In the genomic region with DNA sequence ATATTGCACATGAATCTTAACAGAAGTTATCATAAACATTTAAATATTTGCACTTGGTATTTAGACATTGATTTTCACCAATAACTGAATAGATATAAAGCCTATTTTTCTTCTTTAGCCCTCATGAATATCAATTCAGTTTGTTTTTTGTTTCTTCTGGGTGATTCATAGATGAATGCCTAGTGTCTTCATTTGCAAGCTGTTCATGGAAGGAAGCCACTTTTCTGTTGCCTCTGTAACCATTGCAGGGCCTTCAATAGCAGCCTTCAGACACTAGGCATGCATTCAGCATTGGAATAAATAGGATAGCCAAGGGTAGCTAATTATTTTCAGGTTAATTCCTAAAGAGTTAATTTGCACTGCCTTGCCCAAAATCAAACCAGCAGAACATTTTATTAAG, we compare ENCODE assay signal across 27 cellular contexts.
DNase-seq lines count a peak whose midpoint lies in the region; ATAC-seq and TF ChIP-seq lines count a peak whose summit lies in the region.
"Had no signal": no experiment of that assay in that cellular context is flagged by ENCODE, and none has a peak within 500 bp of the region (broad histone marks: within the 10 kb centered on the region; RNA-seq: fewer than 3 reads in every experiment).

No MANE protein-coding gene starts in this region.

- H3K27me3 Mint-ChIP-seq in chondrocyte (ENCODE audit: low read depth) = no peaks in the 10 kb centered on the region
- H3K27me3 Mint-ChIP-seq: B cell had no signal

- no peak overlapping the region for H3K27ac Mint-ChIP-seq in chondrocyte (ENCODE audit: unreplicated experiment)
- H3K27ac Mint-ChIP-seq: B cell; CD8-positive, alpha-beta T cell had no signal

- H3K36me3 Mint-ChIP-seq in chondrocyte (ENCODE audit: low read depth) = no peaks in the 10 kb centered on the region
- H3K36me3 Mint-ChIP-seq: CD8-positive, alpha-beta T cell had no signal

- no peak overlapping the region for H3K27ac ChIP-seq in upper lobe of left lung
- H3K27ac ChIP-seq: C4-2B, RWPE1 had no signal

- H3K9me3 ChIP-seq in upper lobe of left lung = no peaks in the 10 kb centered on the region
- H3K9me3 ChIP-seq: Caco-2 had no signal

- DNase-seq in cerebellar cortex (ENCODE audit: low spot score) = peak; percentile 56
- DNase-seq in inferior parietal cortex (ENCODE audit: extremely low spot score) = peak; percentile 81
- DNase-seq in occipital lobe (lab: John Stamatoyannopoulos, UW) = peak; percentile 25
- DNase-seq in chondrocyte (ENCODE audit: low spot score) = no peak
- no peak for DNase-seq in upper lobe of left lung
- DNase-seq: Caco-2; CD8-positive, alpha-beta T cell; GDM1; Karpas-422; NCI-H1092; NCI-H1417 treated with DMSO at 0.1 percent for 48 hours; NCI-H1694 treated with DMSO at 0.1 percent for 48 hours; NCI-H2081 treated with DMSO at 0.1 percent for 48 hours; NCI-H2171; NCI-H226; NCI-H510A; NCI-H69; SHP77 had no signal

- TF ChIP-seq CTCF in chondrocyte (IDR thresholded peaks at IDR 0.05) = no peak
- no peak for TF ChIP-seq CTCF in upper lobe of left lung (IDR thresholded peaks at IDR 0.05)

- no peaks in the 10 kb centered on the region for H3K4me1 Mint-ChIP-seq in chondrocyte (ENCODE audit: low read depth)
- H3K4me1 Mint-ChIP-seq: B cell had no signal

- TF ChIP-seq EP300 in upper lobe of left lung (IDR thresholded peaks at IDR 0.05) = no peak

- H3K4me3 ChIP-seq in upper lobe of left lung = no peak overlapping the region
- H3K4me3 ChIP-seq: GM12878 had no signal

- no peak overlapping the region for H3K4me3 Mint-ChIP-seq in chondrocyte (ENCODE audit: unreplicated experiment)
- H3K4me3 Mint-ChIP-seq: B cell; CD8-positive, alpha-beta T cell had no signal

- H3K36me3 ChIP-seq in upper lobe of left lung = no peaks in the 10 kb centered on the region

- TF ChIP-seq POLR2A in upper lobe of left lung (IDR thresholded peaks at IDR 0.05) (no peak), GM18505 (IDR thresholded peaks at IDR 0.05; ENCODE audit: borderline replicate concordance, extremely low read depth, insufficient read depth, insufficient read length) (no peak)

- peaks cover 59% of the 10 kb centered on the region for H3K9me3 Mint-ChIP-seq in chondrocyte (ENCODE audit: low read depth)

- H3K27me3 ChIP-seq in upper lobe of left lung = no peaks in the 10 kb centered on the region

- ATAC-seq in upper lobe of left lung (ENCODE audit: low FRiP score in 2 of 2) (no peak), GM18868 (IDR thresholded peaks at IDR 0.05; ENCODE audit: unreplicated experiment) (no peak), GM18505 (IDR thresholded peaks at IDR 0.05; ENCODE audit: unreplicated experiment) (no peak)
- ATAC-seq: CD8-positive, alpha-beta T cell; GM12878; HCT116; HepG2; Panc1 had no signal

- no peaks in the 10 kb centered on the region for H3K4me1 ChIP-seq in upper lobe of left lung
- H3K4me1 ChIP-seq: Caco-2 had no signal

Comparison
In these comparisons a context has a peak if more than half of its experiments do, and no peak if none do; other contexts are left out.
1. DNase-seq: peak in cerebellar cortex (single experiment), inferior parietal cortex (single experiment) and occipital lobe (single experiment); none in chondrocyte (single experiment) and upper lobe of left lung (0 of 2).